Comparison of ENCODE assay signal across 8 cellular contexts in genomic region chr17:45314761-45315549, GRCh38. TPM values are rescaled to one million over a fixed set of nuclear protein-coding genes. Genes with fewer than 3 reads are reported as not detected.
DNase-seq lines count a peak whose midpoint lies in the region; ATAC-seq and TF ChIP-seq lines count a peak whose summit lies in the region.

No MANE protein-coding gene starts in this region.

- H2BK120ac ChIP-seq in H9 (ENCODE audit: low read depth, low read length, poor library complexity, severe bottlenecking): no peak overlapping the region

- CTCF ChIA-PET in AG04450 (lab: Charles Lee): interaction anchor here (0.9 to 4.7 kb wide), 4 partner anchors 38 to 180 kb away, joined by 3 to 29 read pairs (median 4); partner anchors contain the start of gene ACBD4

- no peak overlapping the region for H2BK5ac ChIP-seq in H9 (ENCODE audit: insufficient read length, low read length)

- no peak overlapping the region for H3K18ac ChIP-seq in H9 (ENCODE audit: insufficient read length, low read depth, low read length)

- H3K36me3 Mint-ChIP-seq in H9 (ENCODE audit: insufficient read depth in 1 of 3, low read depth in 3 of 3): peaks cover 0 to 4% (median 0%) of the 10 kb centered on the region in 3 experiments; a peak in 2 of 7 replicates
- H3K36me3 Mint-ChIP-seq in activated T-cell treated with anti-CD3 and anti-CD28 coated beads, Interleukin-2, amount 50 U/mL, for 72 hours (ENCODE audit: insufficient read depth in 2 of 2): peaks cover 39 to 49% of the 10 kb centered on the region in 2 donors

- no peaks in the 10 kb centered on the region for H3K9me3 Mint-ChIP-seq in H9
- H3K9me3 Mint-ChIP-seq in activated T-cell treated with anti-CD3 and anti-CD28 coated beads, Interleukin-2, amount 50 U/mL, for 72 hours: no peaks in the 10 kb centered on the region

- no peak overlapping the region for H3K4me2 ChIP-seq in H9 (ENCODE audit: insufficient read depth, insufficient read length, low read length)

- H3K4me3 ChIP-seq in AG04450 (ENCODE audit: low read depth, low read length) (peak overlapping the region; percentile 92), liver (ENCODE audit: low read depth in 1 of 3, low read length in 3 of 3) (peak overlapping the region; percentile 71 to 93 (median 76))

- no peak overlapping the region for H3T11ph ChIP-seq in H9 (ENCODE audit: low read length)

- peaks cover 3% of the 10 kb centered on the region; the same call in 1 of the 2 replicates for H3K4me1 ChIP-seq in H9 (ENCODE audit: insufficient read depth, low read length)
- peaks cover 20 to 68% (median 54%) of the 10 kb centered on the region in 4 donors for H3K4me1 ChIP-seq in liver (ENCODE audit: control insufficient read depth in 4 of 4, insufficient read depth in 4 of 4, low read length in 3 of 4)

- H2AFZ ChIP-seq in H9 (ENCODE audit: low read length): no peak overlapping the region

- POLR2A ChIA-PET in AG04450 (lab: Yijun Ruan, JAX): interaction anchor here (2.2 kb wide), 1 partner anchor 27 kb away, joined by 16 read pairs; no protein-coding TSS in a partner anchor

- H2BK20ac ChIP-seq in H9 (ENCODE audit: low read depth, low read length, poor library complexity, severe bottlenecking): no peak overlapping the region

- H3K23me2 ChIP-seq in H9 (ENCODE audit: insufficient read length, low read depth, low read length, poor library complexity, severe bottlenecking): peaks cover 11% of the 10 kb centered on the region

- no peak overlapping the region for H4K91ac ChIP-seq in H9 (ENCODE audit: insufficient read length, low read depth, low read length)

- no peak for TF ChIP-seq CTCF in AG04450 (IDR thresholded peaks at IDR 0.05; ENCODE audit: low read depth, low read length)
- TF ChIP-seq CTCF in H9 (conservative IDR thresholded peaks at IDR 0.05): no peak
- no peak for TF ChIP-seq CTCF in liver (IDR thresholded peaks at IDR 0.05; ENCODE audit: low read depth, low read length, missing input control)

- no peak for TF ChIP-seq RAD21 in liver (IDR thresholded peaks at IDR 0.05)

- H3K23ac ChIP-seq in H9 (ENCODE audit: insufficient read length, low read depth, low read length): no peak overlapping the region

- H3K56ac ChIP-seq in H9 (ENCODE audit: insufficient read length, low read depth, low read length): no peak overlapping the region

- H3K14ac ChIP-seq in H9 (ENCODE audit: insufficient read depth, low read length): no peak overlapping the region

- H2BK15ac ChIP-seq in H9 (ENCODE audit: low read depth, low read length): no peak overlapping the region

- H3K4ac ChIP-seq in H9 (ENCODE audit: low read depth, low read length): no peak overlapping the region

- H3K9me3 ChIP-seq in AG04450 (ENCODE audit: control insufficient read depth, insufficient read depth, low read length) (no peaks in the 10 kb centered on the region), H9 (ENCODE audit: control insufficient read depth, low read depth, low read length) (no peaks in the 10 kb centered on the region), liver (ENCODE audit: control insufficient read depth in 4 of 4, low read length in 3 of 4) (no peaks in the 10 kb centered on the region)

- H2BK12ac ChIP-seq in H9 (ENCODE audit: insufficient read length, low read depth, low read length): no peak overlapping the region

- H3K9ac ChIP-seq in H9 (ENCODE audit: extremely low read depth, insufficient read length, low read length): no peak overlapping the region
- H3K9ac ChIP-seq in liver (ENCODE audit: low read depth in 1 of 2, low read length in 2 of 2): peak overlapping the region; percentile 87 to 93

- H3K27me3 ChIP-seq in AG04450 (ENCODE audit: control insufficient read depth, insufficient read depth, low read length) (no peaks in the 10 kb centered on the region), H9 (ENCODE audit: insufficient read depth, low read length) (no peaks in the 10 kb centered on the region; the same call in 1 of the 2 replicates), liver (ENCODE audit: control insufficient read depth in 4 of 4, insufficient read depth in 4 of 4, low read length in 3 of 4) (no peaks in the 10 kb centered on the region)

- peaks cover 32 to 37% of the 10 kb centered on the region in 2 experiments for H3K4me1 Mint-ChIP-seq in H9
- H3K4me1 Mint-ChIP-seq in activated T-cell treated with anti-CD3 and anti-CD28 coated beads, Interleukin-2, amount 50 U/mL, for 72 hours (ENCODE audit: low read depth): peaks cover 75% of the 10 kb centered on the region

- ATAC-seq in activated T-cell treated with anti-CD3 and anti-CD28 coated beads, Interleukin-2, amount 50 U/mL, for 72 hours (replicated peaks in 1 of 2): no peak
- no peak for ATAC-seq in HG02798 (IDR thresholded peaks at IDR 0.05; ENCODE audit: poor library complexity, unreplicated experiment)

- peak overlapping the region; percentile 84 to 93; a peak in 4 of 5 replicates for H3K4me3 Mint-ChIP-seq in H9
- H3K4me3 Mint-ChIP-seq in activated T-cell treated with anti-CD3 and anti-CD28 coated beads, Interleukin-2, amount 50 U/mL, for 72 hours: peak overlapping the region; percentile 94 to 99

- H4K8ac ChIP-seq in H9 (replicated peaks; ENCODE audit: insufficient read length, low read depth, low read length): no peak overlapping the region

- H4K5ac ChIP-seq in H9 (ENCODE audit: insufficient read length, low read depth, low read length): no peak overlapping the region

- H3K36me3 ChIP-seq in liver (ENCODE audit: control insufficient read depth in 4 of 4, insufficient read depth in 3 of 4, low read depth in 1 of 4, low read length in 3 of 4): no peaks in the 10 kb centered on the region

- no peaks in the 10 kb centered on the region for H4K20me1 ChIP-seq in H9 (ENCODE audit: control insufficient read depth, insufficient read depth, insufficient read length)

- no peak overlapping the region for H2AK5ac ChIP-seq in H9 (ENCODE audit: insufficient read length, low read length)

- H3K27ac ChIP-seq in AG04450 (ENCODE audit: low read depth, low read length) (no peak overlapping the region), H9 (ENCODE audit: insufficient read length, low read depth, low read length) (no peak overlapping the region), liver (ENCODE audit: low read depth in 1 of 2, low read length in 2 of 2) (peak overlapping the region; percentile 88 to 92)

- DNase-seq in AG04450 (ENCODE audit: low read depth, low spot score) (no peak), H9 (no peak), NCI-H1105 treated with DMSO at 0.1 percent for 48 hours (lab: John Stamatoyannopoulos, UW) (no peak), NCI-H774 (lab: John Stamatoyannopoulos, UW) (no peak), putamen (ENCODE audit: low spot score) (no peak)
- peak; percentile 41 to 50 for DNase-seq in activated T-cell treated with anti-CD3 and anti-CD28 coated beads, Interleukin-2, amount 50 U/mL, for 72 hours

- peaks cover 3% of the 10 kb centered on the region; the same call in 1 of the 2 replicates for H3K27me3 Mint-ChIP-seq in H9 (ENCODE audit: low read depth)
- no peaks in the 10 kb centered on the region for H3K27me3 Mint-ChIP-seq in activated T-cell treated with anti-CD3 and anti-CD28 coated beads, Interleukin-2, amount 50 U/mL, for 72 hours (ENCODE audit: low read depth)

- no CpG with 5 or more reads among the region's 11 CpGs for WGBS in H9 (ENCODE audit: extremely low coverage, insufficient read length, low lambda C conversion rate)
- WGBS in liver: 35% methylated on average over 11 of the region's 11 CpGs

- H3K79me2 ChIP-seq in H9 (ENCODE audit: insufficient read depth, low read length): peaks cover 9% of the 10 kb centered on the region; the same call in 1 of the 2 replicates

- H3K27ac Mint-ChIP-seq in H9: no peak overlapping the region
- peak overlapping the region; percentile 100 for H3K27ac Mint-ChIP-seq in activated T-cell treated with anti-CD3 and anti-CD28 coated beads, Interleukin-2, amount 50 U/mL, for 72 hours

- no peaks in the 10 kb centered on the region for H3K79me1 ChIP-seq in H9 (ENCODE audit: insufficient read depth, low read depth, low read length, poor library complexity, severe bottlenecking)

TF ChIP-seq in liver, 16 proteins besides CTCF, POLR2A, EP300 and RAD21:
- TF ChIP-seq NR2F2 (IDR thresholded peaks at IDR 0.05) (no peak), TAF1 (conservative IDR thresholded peaks at IDR 0.05) (no peak), MAX (IDR thresholded peaks at IDR 0.05) (no peak), ZBTB33 (IDR thresholded peaks at IDR 0.05) (no peak), FOXA1 (IDR thresholded peaks at IDR 0.05) (no peak), SP1 (IDR thresholded peaks at IDR 0.05) (no peak)

RNA-seq across cellular contexts. Expression of gene MAP3K14, which starts 1.9 kb away (rescaled TPM):
- 4.9 and 6.6 TPM in 2 replicates for polyA plus RNA-seq in AG04450 (2011; rRNA removed)
- polyA minus RNA-seq in AG04450 (2011; rRNA and poly(A)+ RNA removed): 6.9 and 7.2 TPM in 2 replicates
- 7.6 and 7.8 TPM in 2 replicates for total RNA-seq in H9 (2021)
- total RNA-seq in activated T-cell treated with anti-CD3 and anti-CD28 coated beads, Interleukin-2, amount 50 U/mL, for 72 hours: 10 to 100 TPM; 71.8 to 78.0 TPM
- total RNA-seq in liver: 1 to 10 TPM; 1.2 to 7.8 TPM
- polyA plus RNA-seq in liver: 1 to 10 TPM; 2.2 to 6.1 TPM

RNA-seq across cellular contexts. Expression of gene SPATA32, which starts 53.1 kb away (rescaled TPM):
- polyA plus RNA-seq in AG04450 (2011; rRNA removed): not detected in 2 replicates
- polyA minus RNA-seq in AG04450 (2011; rRNA and poly(A)+ RNA removed): 0.13 TPM in 1 of 2 replicates, not detected in the other
- 0.42 and 0.81 TPM in 2 replicates for total RNA-seq in H9 (2021)
- 1 to 10 TPM; 1.4 to 1.7 TPM for total RNA-seq in activated T-cell treated with anti-CD3 and anti-CD28 coated beads, Interleukin-2, amount 50 U/mL, for 72 hours
- total RNA-seq in liver: not detected
- polyA plus RNA-seq in liver: not detected

Comparison
In these comparisons a context has a peak if more than half of its experiments do, and no peak if none do; other contexts are left out.
1. DNase-seq: peak in activated T-cell treated with anti-CD3 and anti-CD28 coated beads, Interleukin-2, amount 50 U/mL, for 72 hours (2 of 2); none in AG04450 (single experiment), H9 (single experiment), NCI-H1105 treated with DMSO at 0.1 percent for 48 hours (single experiment), NCI-H774 (single experiment) and putamen (single experiment).
2. H3K27ac ChIP-seq: peak in liver (2 of 2); none in AG04450 (single experiment) and H9 (single experiment).